Comparison of ENCODE assay signal across 34 cellular contexts in genomic region chr14:27958757-27959156, GRCh38.
"Had no signal": no experiment of that assay in that cellular context is flagged by ENCODE, and none has a peak within 500 bp of the region (broad histone marks: within the 10 kb centered on the region; RNA-seq: fewer than 3 reads in every experiment).

No MANE protein-coding gene starts in this region.

- H3K4me3 ChIP-seq: MG63 had no signal

- H3K9ac ChIP-seq: KMS-11 had no signal

- H3K27ac ChIP-seq: KMS-11 had no signal

- H3K9me3 ChIP-seq: MG63 had no signal

- H3K4me2 ChIP-seq: KMS-11 had no signal

- DNase-seq: Karpas-422, Kasumi-1, MG63, MM.1S, MV-4-11, NCI-H1048, NCI-H1092, NCI-H1092 treated with DMSO at 0.1 percent for 48 hours, NCI-H1105, NCI-H1105 treated with DMSO at 0.1 percent for 48 hours, NCI-H1417, NCI-H1417 treated with DMSO at 0.1 percent for 48 hours, NCI-H1436, NCI-H1436 treated with DMSO at 0.1 percent for 48 hours, NCI-H146, NCI-H1694, NCI-H1694 treated with DMSO at 0.1 percent for 48 hours, NCI-H187, NCI-H187 treated with DMSO at 0.1 percent for 48 hours, NCI-H1930, NCI-H2029, NCI-H2029 treated with DMSO at 0.1 percent for 48 hours, NCI-H2081, NCI-H2081 treated with DMSO at 0.1 percent for 48 hours, NCI-H2107, NCI-H2171, NCI-H2171 treated with DMSO at 0.1 percent for 48 hours, NCI-H2227 treated with DMSO at 0.1 percent for 48 hours, NCI-H226, NCI-H345, NCI-H446, NCI-H446 treated with DMSO at 0.1 percent for 48 hours, NCI-H510A had no signal

- H3K27me3 ChIP-seq: MG63 had no signal

- H3K36me3 ChIP-seq: MG63 had no signal
